18 cellular contexts compared by ENCODE assay signal in the genomic region with DNA sequence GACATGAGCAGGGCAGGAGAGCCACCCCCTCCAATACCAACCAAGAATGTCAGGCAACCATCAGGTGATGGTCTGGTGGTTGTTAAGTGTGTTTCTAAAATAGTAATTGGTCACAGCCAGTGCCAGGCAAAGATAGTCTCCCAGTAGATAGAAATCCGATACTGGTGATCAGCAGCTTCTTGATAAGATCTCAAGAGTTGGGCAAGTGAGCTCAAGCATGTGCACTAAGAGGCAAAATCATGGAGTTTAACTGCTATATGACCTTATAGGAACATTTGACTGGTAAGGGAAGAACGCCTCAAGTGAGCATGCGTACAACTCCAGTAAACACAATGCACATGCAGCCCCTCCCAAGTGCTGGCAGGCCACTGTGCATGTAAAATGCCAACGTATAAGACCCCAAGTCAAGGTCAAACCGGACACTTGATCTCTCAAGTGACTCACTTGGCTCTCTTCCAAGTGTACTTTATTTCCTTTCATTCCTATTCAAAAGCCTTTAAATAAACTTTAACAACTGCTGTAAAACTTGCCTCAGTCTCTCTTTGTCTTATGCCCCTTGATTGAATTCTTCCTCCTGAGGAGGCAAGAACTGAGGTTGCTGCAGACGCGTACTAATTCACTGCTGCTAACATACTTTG. TPM values are rescaled to one million over a fixed set of nuclear protein-coding genes. Genes with fewer than 3 reads are reported as not detected.
DNase-seq lines count a peak whose midpoint lies in the region; ATAC-seq and TF ChIP-seq lines count a peak whose summit lies in the region.
"Had no signal": no experiment of that assay in that cellular context is flagged by ENCODE, and none has a peak within 500 bp of the region (broad histone marks: within the 10 kb centered on the region; RNA-seq: fewer than 3 reads in every experiment).

No MANE protein-coding gene starts in this region.

- peaks cover 0 to 25% (median 3%) of the 10 kb centered on the region in 3 donors for H3K4me1 ChIP-seq in esophagus squamous epithelium

- H3K36me3 ChIP-seq in MG63 (no peaks in the 10 kb centered on the region), esophagus squamous epithelium (no peaks in the 10 kb centered on the region)

- H3K27me3 ChIP-seq in MG63, result no peaks in the 10 kb centered on the region
- no peaks in the 10 kb centered on the region for H3K27me3 ChIP-seq in esophagus squamous epithelium

- TF ChIP-seq CTCF in esophagus squamous epithelium (IDR thresholded peaks at IDR 0.05), result no peak

- ATAC-seq in esophagus mucosa, result no peak
- ATAC-seq: stimulated activated naive CD8-positive, alpha-beta T cell treated with anti-CD3 and anti-CD28 coated beads, Interleukin-15, Interleukin-2, amounts not matched to agents 100 U/mL and 50 U/mL, for 24 hours had no signal

- intact Hi-C loops in esophagus squamous epithelium (cut with DNase I), result no loop called here

- 68 to 79% methylated on average over 7 of the region's 7 CpGs for WGBS in esophagus squamous epithelium, 2 donors

- DNase-seq in DMS53 treated with DMSO at 0.1 percent for 48 hours (lab: John Stamatoyannopoulos, UW; ENCODE audit: unreplicated experiment) (peak; percentile 11), MG63 (peak; percentile 1), amniotic epithelial cell (ENCODE audit: low read depth) (peak; percentile 34), myocyte (ENCODE audit: low read depth) (peak; percentile 48), medulla oblongata (ENCODE audit: extremely low spot score) (no peak), esophagus squamous epithelium (lab: John Stamatoyannopoulos, UW) (no peak), NCI-H526 treated with DMSO at 0.1 percent for 48 hours (lab: John Stamatoyannopoulos, UW) (no peak)
- DNase-seq: activated CD4-positive, CD25-positive, alpha-beta regulatory T cell treated with anti-CD3 and anti-CD28 coated beads, Interleukin-2, amount 50 U/mL, for 72 hours; activated gamma-delta T cell; anterior cingulate cortex; head of caudate nucleus; NCI-H1048; NCI-H226; SHP77; stimulated activated CD4-positive, alpha-beta T cell treated with anti-CD3 and anti-CD28 coated beads, Interleukin-15, amount 100 ng/mL, for 24 hours; stimulated activated naive CD8-positive, alpha-beta T cell treated with anti-CD3 and anti-CD28 coated beads, Interleukin-15, Interleukin-2, amounts not matched to agents 100 U/mL and 50 U/mL, for 24 hours had no signal

- no peak overlapping the region for H3K4me3 ChIP-seq in MG63
- no peak overlapping the region for H3K4me3 ChIP-seq in esophagus squamous epithelium
- H3K4me3 ChIP-seq: coronary artery had no signal

- H3K27ac ChIP-seq in esophagus squamous epithelium, result no peak overlapping the region

- H3K9me3 ChIP-seq in MG63, result no peaks in the 10 kb centered on the region
- H3K9me3 ChIP-seq in esophagus squamous epithelium, result no peaks in the 10 kb centered on the region

- no peak for TF ChIP-seq POLR2A in esophagus squamous epithelium (IDR thresholded peaks at IDR 0.05)

RNA-seq across cellular contexts. Expression of a gene that starts 36.0 kb away (rescaled TPM):
- total RNA-seq in MG63 (2014; rRNA removed; shearing (Covaris generic); ENCODE audit: low replicate concordance), result 2.9 and 14.5 TPM in 2 replicates
- 36.0 and 54.6 TPM in 2 replicates for total RNA-seq in myocyte
- 14.1 TPM for polyA plus RNA-seq in myocyte (2012)
- total RNA-seq in esophagus squamous epithelium, result 10 to 100 TPM in 3 of 4 donors, 1 to 10 TPM in 1; 6.7 to 29.4 (median 19.6) TPM
- total RNA-seq in esophagus mucosa, result 11.0 TPM

Comparison
In these comparisons a context has a peak if more than half of its experiments do, and no peak if none do; other contexts are left out.
1. DNase-seq: peak in DMS53 treated with DMSO at 0.1 percent for 48 hours (single experiment), MG63 (single experiment), amniotic epithelial cell (single experiment) and myocyte (single experiment); none in medulla oblongata (single experiment), esophagus squamous epithelium (single experiment) and NCI-H526 treated with DMSO at 0.1 percent for 48 hours (single experiment).